10 cellular contexts compared by ENCODE assay signal in genomic region chr14:24673059-24673458, GRCh38. TPM values are rescaled to one million over a fixed set of nuclear protein-coding genes. Genes with fewer than 3 reads are reported as not detected.
DNase-seq lines count a peak whose midpoint lies in the region; ATAC-seq and TF ChIP-seq lines count a peak whose summit lies in the region.
"Had no signal": no experiment of that assay in that cellular context is flagged by ENCODE, and none has a peak within 500 bp of the region (broad histone marks: within the 10 kb centered on the region; RNA-seq: fewer than 3 reads in every experiment).

No MANE protein-coding gene starts in this region.

- H3K4me1 ChIP-seq in OCI-LY7 (ENCODE audit: insufficient read depth, low read length, poor library complexity, severe bottlenecking) (peaks cover 26% of the 10 kb centered on the region), spleen (peaks cover 23 to 56% (median 31%) of the 10 kb centered on the region in 6 donors), gastroesophageal sphincter (no peaks in the 10 kb centered on the region)

- CTCF ChIA-PET in OCI-LY7 (lab: Charles Lee; ENCODE audit: unreplicated experiment): no interaction called here

- BruUV-seq in OCI-LY7 (replicated peaks; lab: Mats Ljungman, UMichigan): no TSS peak

- TF ChIP-seq EP300 in gastroesophageal sphincter (IDR thresholded peaks at IDR 0.05): no peak

- TF ChIP-seq CTCF in OCI-LY7 (conservative IDR thresholded peaks at IDR 0.05; ENCODE audit: low read length): no peak
- TF ChIP-seq CTCF in spleen (IDR thresholded peaks at IDR 0.05 in 8 of 11, conservative IDR thresholded peaks at IDR 0.05 in 3 of 11): no peak
- TF ChIP-seq CTCF in chondrocyte (IDR thresholded peaks at IDR 0.05): no peak
- TF ChIP-seq CTCF in gastroesophageal sphincter (IDR thresholded peaks at IDR 0.05): no peak

- H3K79me2 ChIP-seq in OCI-LY7 (ENCODE audit: insufficient read depth, low read depth, low read length): no peaks in the 10 kb centered on the region

- H3K27me3 Mint-ChIP-seq in activated CD4-positive, alpha-beta T cell treated with anti-CD3 and anti-CD28 coated beads, Interleukin-2, amount 10 ng/mL, durations not matched to agents 24 days and 14 days: no peaks in the 10 kb centered on the region
- peaks cover 38% of the 10 kb centered on the region for H3K27me3 Mint-ChIP-seq in chondrocyte (ENCODE audit: low read depth)

- H2AFZ ChIP-seq in OCI-LY7 (ENCODE audit: low read length): no peak overlapping the region

- peak overlapping the region; percentile 66 for H3K4me2 ChIP-seq in OCI-LY7 (ENCODE audit: low read length)

- POLR2A ChIA-PET in OCI-LY7 (lab: Charles Lee): interaction anchor here (0.7 kb wide), 1 partner anchor 11 kb away, joined by 3 read pairs; no protein-coding TSS in a partner anchor

- H3K9me3 Mint-ChIP-seq in activated CD4-positive, alpha-beta T cell treated with anti-CD3 and anti-CD28 coated beads, Interleukin-2, amount 10 ng/mL, durations not matched to agents 24 days and 14 days: peaks cover 17% of the 10 kb centered on the region
- no peaks in the 10 kb centered on the region for H3K9me3 Mint-ChIP-seq in chondrocyte (ENCODE audit: low read depth)

- intact Hi-C loops in activated CD4-positive, alpha-beta T cell treated with anti-CD3 and anti-CD28 coated beads, Interleukin-2, amount 10 ng/mL, durations not matched to agents 24 days and 14 days (cut with micrococcal nuclease): loop anchor here (1.0 to 5.0 kb wide), 3 partner anchors 8 to 341 kb away; no protein-coding TSS in a partner anchor
- intact Hi-C loops in OCI-LY7 (cut with micrococcal nuclease; ENCODE audit: unreplicated experiment) (loop anchor here (10.0 kb wide), 1 partner anchor 338 kb away; the partner anchor contains the start of genes ADCY4 and RIPK3), spleen (cut with DNase I; ENCODE audit: low total_unique reads) (no loop called here)

- ATAC-seq in HG02870 (IDR thresholded peaks at IDR 0.05; ENCODE audit: unreplicated experiment) (peak; percentile 62), gastroesophageal sphincter (no peak)

- peak overlapping the region; percentile 98 for H3K27ac Mint-ChIP-seq in activated CD4-positive, alpha-beta T cell treated with anti-CD3 and anti-CD28 coated beads, Interleukin-2, amount 10 ng/mL, durations not matched to agents 24 days and 14 days
- H3K27ac Mint-ChIP-seq in chondrocyte (ENCODE audit: unreplicated experiment): no peak overlapping the region

- H3K27me3 ChIP-seq in spleen (replicated peaks in 1 of 7) (no peaks in the 10 kb centered on the region), gastroesophageal sphincter (peaks cover 10% of the 10 kb centered on the region)

- no peaks in the 10 kb centered on the region for H3K9me2 ChIP-seq in OCI-LY7 (ENCODE audit: insufficient read depth, low read length)

- peak overlapping the region; percentile 56 for H3K27ac ChIP-seq in OCI-LY7 (ENCODE audit: low read depth, low read length, poor library complexity, severe bottlenecking)
- H3K27ac ChIP-seq in spleen: peak overlapping the region; percentile 39 to 89 (median 78)
- H3K27ac ChIP-seq in gastroesophageal sphincter: no peak overlapping the region

- no peaks in the 10 kb centered on the region for H3K36me3 ChIP-seq in OCI-LY7 (ENCODE audit: insufficient read depth, low read length)
- H3K36me3 ChIP-seq in spleen: no peaks in the 10 kb centered on the region
- no peaks in the 10 kb centered on the region for H3K36me3 ChIP-seq in gastroesophageal sphincter

- peak overlapping the region; percentile 35 for H3K4me3 ChIP-seq in OCI-LY7 (ENCODE audit: low read depth, low read length, poor library complexity, severe bottlenecking)
- peak overlapping the region in 1 of 8 donors; percentile 52 for H3K4me3 ChIP-seq in spleen
- no peak overlapping the region for H3K4me3 ChIP-seq in gastroesophageal sphincter

- peaks cover 18% of the 10 kb centered on the region for H3K36me3 Mint-ChIP-seq in activated CD4-positive, alpha-beta T cell treated with anti-CD3 and anti-CD28 coated beads, Interleukin-2, amount 10 ng/mL, durations not matched to agents 24 days and 14 days (ENCODE audit: low read depth)
- no peaks in the 10 kb centered on the region for H3K36me3 Mint-ChIP-seq in chondrocyte (ENCODE audit: low read depth)

- peak overlapping the region; percentile 84 for H3K4me3 Mint-ChIP-seq in activated CD4-positive, alpha-beta T cell treated with anti-CD3 and anti-CD28 coated beads, Interleukin-2, amount 10 ng/mL, durations not matched to agents 24 days and 14 days
- H3K4me3 Mint-ChIP-seq in chondrocyte (ENCODE audit: unreplicated experiment): no peak overlapping the region

- TF ChIP-seq POLR2A in spleen (IDR thresholded peaks at IDR 0.05) (no peak), gastroesophageal sphincter (IDR thresholded peaks at IDR 0.05) (no peak)

- DNase-seq in activated CD4-positive, alpha-beta T cell treated with anti-CD3 and anti-CD28 coated beads, Interleukin-2, amount 10 ng/mL, durations not matched to agents 24 days and 14 days: peak; percentile 69
- DNase-seq in activated CD4-positive, alpha-beta T cell treated with anti-CD3 and anti-CD28 coated beads, Interleukin-2, amount 50 U/mL, for 48 hours: no peak
- DNase-seq in OCI-LY7 (ENCODE audit: low spot score): peak; percentile 77
- DNase-seq in spleen: no peak
- no peak for DNase-seq in glomerular visceral epithelial cell (ENCODE audit: extremely low spot score)
- no peak for DNase-seq in chondrocyte (ENCODE audit: low spot score)

- H3K9me3 ChIP-seq in OCI-LY7 (ENCODE audit: low read length) (no peaks in the 10 kb centered on the region), spleen (no peaks in the 10 kb centered on the region), gastroesophageal sphincter (no peaks in the 10 kb centered on the region)

- WGBS in spleen, 5 donors: 25 to 43% (median 28%) methylated on average over 2 of the region's 2 CpGs
- WGBS in gastroesophageal sphincter (ENCODE audit: low coverage in 1 of 2), 2 donors: 37 to 60% methylated on average over 1 to 2 of the region's 2 CpGs

- H4K20me1 ChIP-seq in OCI-LY7 (ENCODE audit: insufficient read depth, low read length): no peaks in the 10 kb centered on the region

- peaks cover 72% of the 10 kb centered on the region for H3K4me1 Mint-ChIP-seq in activated CD4-positive, alpha-beta T cell treated with anti-CD3 and anti-CD28 coated beads, Interleukin-2, amount 10 ng/mL, durations not matched to agents 24 days and 14 days
- no peaks in the 10 kb centered on the region for H3K4me1 Mint-ChIP-seq in chondrocyte (ENCODE audit: low read depth)

RNA-seq across cellular contexts. Expression of gene GZMB, which starts 39.1 kb away (rescaled TPM):
- 4,455 and 4,487 TPM in 2 replicates for total RNA-seq in activated CD4-positive, alpha-beta T cell treated with anti-CD3 and anti-CD28 coated beads, Interleukin-2, amount 10 ng/mL, durations not matched to agents 24 days and 14 days
- not detected in 2 replicates for total RNA-seq in OCI-LY7 (2014; rRNA removed; shearing (Covaris generic))
- not detected in 2 replicates for total RNA-seq in OCI-LY7 (2022)
- total RNA-seq in spleen: 10 to 100 TPM in 6 of 7 donors, 1 to 10 TPM in 1; 9.8 to 25.4 (median 17.9) TPM
- polyA plus RNA-seq in spleen: 10 to 100 TPM in 1 of 3 donors, 1 to 10 TPM in 2; 6.3 to 14.4 (median 9.4) TPM
- not detected in 3 replicates for total RNA-seq in chondrocyte
- 1 to 10 TPM in 2 of 4 donors, not detected in 2; 2.0 to 2.9 TPM for total RNA-seq in gastroesophageal sphincter
- total RNA-seq: A172, temporal lobe had no signal

Comparison
In these comparisons a context has a peak if more than half of its experiments do, and no peak if none do; other contexts are left out.
1. DNase-seq: peak in activated CD4-positive, alpha-beta T cell treated with anti-CD3 and anti-CD28 coated beads, Interleukin-2, amount 10 ng/mL, durations not matched to agents 24 days and 14 days (single experiment) and OCI-LY7 (single experiment); none in activated CD4-positive, alpha-beta T cell treated with anti-CD3 and anti-CD28 coated beads, Interleukin-2, amount 50 U/mL, for 48 hours (0 of 2), spleen (single experiment), glomerular visceral epithelial cell (single experiment) and chondrocyte (single experiment).
2. H3K27ac ChIP-seq: peak in OCI-LY7 (single experiment) and spleen (8 of 8); none in gastroesophageal sphincter (0 of 4).
3. RNA of gene GZMB, which starts 39.1 kb away (total RNA-seq): 4,455 to 4,487 TPM in activated CD4-positive, alpha-beta T cell treated with anti-CD3 and anti-CD28 coated beads, Interleukin-2, amount 10 ng/mL, durations not matched to agents 24 days and 14 days; 9.8 to 25.4 TPM in spleen, 2.0 to 2.9 TPM in gastroesophageal sphincter, not detected in OCI-LY7 and not detected in chondrocyte; every median in the first group is over 100 times any median in the second.